20 cellular contexts compared by ENCODE assay signal in the genomic region with DNA sequence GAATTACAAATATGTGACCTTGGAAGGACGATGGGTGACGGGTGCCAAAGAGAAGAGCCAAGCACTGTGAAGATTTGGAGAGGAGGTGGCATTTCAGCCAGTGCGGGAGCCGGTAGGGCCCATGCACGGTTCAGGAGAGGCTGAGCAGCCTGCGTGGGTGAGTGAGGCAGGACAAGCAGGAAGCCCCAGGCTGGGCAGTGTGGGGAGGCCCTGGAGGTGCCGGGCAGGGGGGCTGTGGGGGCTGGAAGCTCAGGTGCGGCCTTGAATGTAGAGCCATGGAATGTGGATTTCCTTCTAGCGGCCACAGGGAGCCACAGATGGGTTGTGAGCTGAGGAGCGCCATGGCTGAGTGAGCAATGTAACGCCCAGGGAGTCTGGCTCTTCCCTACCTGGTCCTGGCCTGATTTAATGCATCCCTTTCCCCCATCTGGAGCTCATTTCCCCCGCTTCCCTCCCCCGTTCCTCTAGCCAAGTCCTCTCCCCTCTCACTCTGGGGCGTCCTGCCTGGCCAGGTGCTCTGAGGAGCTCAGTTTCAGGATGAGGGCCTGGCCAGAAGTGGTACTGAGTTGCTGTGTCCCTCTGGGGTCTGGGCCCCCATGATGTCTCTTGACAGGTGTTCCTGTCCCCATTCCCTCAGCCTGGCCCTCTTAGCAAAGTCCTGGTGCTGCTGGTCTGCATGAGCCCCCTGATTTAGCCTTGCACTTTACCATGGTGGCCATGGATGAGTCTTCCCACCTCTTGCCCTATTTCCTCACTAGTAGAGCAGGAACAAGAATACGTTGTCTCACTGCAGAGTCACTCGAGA. TPM values are rescaled to one million over a fixed set of nuclear protein-coding genes. Genes with fewer than 3 reads are reported as not detected.
DNase-seq lines count a peak whose midpoint lies in the region; ATAC-seq, FAIRE-seq and TF ChIP-seq lines count a peak whose summit lies in the region.
"Had no signal": no experiment of that assay in that cellular context is flagged by ENCODE, and none has a peak within 500 bp of the region (broad histone marks: within the 10 kb centered on the region; RNA-seq: fewer than 3 reads in every experiment).

No MANE protein-coding gene starts in this region.

- H3K4me1 Mint-ChIP-seq in endodermal cell: peaks cover 6% of the 10 kb centered on the region
- H3K4me1 Mint-ChIP-seq in activated CD8-positive, alpha-beta T cell treated with anti-CD3 and anti-CD28 coated beads, Interleukin-2, amount 10 ng/mL, durations not matched to agents 7 days and 5 days (ENCODE audit: low read depth): peaks cover 6% of the 10 kb centered on the region

- H3K36me3 Mint-ChIP-seq in endodermal cell (ENCODE audit: low read depth): no peaks in the 10 kb centered on the region
- H3K36me3 Mint-ChIP-seq in activated CD8-positive, alpha-beta T cell treated with anti-CD3 and anti-CD28 coated beads, Interleukin-2, amount 10 ng/mL, durations not matched to agents 7 days and 5 days (ENCODE audit: low read depth): no peaks in the 10 kb centered on the region
- H3K36me3 Mint-ChIP-seq: natural killer cell had no signal

- H3K9ac ChIP-seq in endodermal cell (ENCODE audit: extremely low read depth, low read length, poor library complexity, severe bottlenecking): no peak overlapping the region

- no peak overlapping the region for H3K4me3 Mint-ChIP-seq in endodermal cell
- no peak overlapping the region for H3K4me3 Mint-ChIP-seq in activated CD8-positive, alpha-beta T cell treated with anti-CD3 and anti-CD28 coated beads, Interleukin-2, amount 10 ng/mL, durations not matched to agents 7 days and 5 days
- H3K4me3 Mint-ChIP-seq: natural killer cell; stimulated activated naive CD8-positive, alpha-beta T cell treated with anti-CD3 and anti-CD28 coated beads, Interleukin-15, amount 100 ng/mL, for 72 hours had no signal

- H2AFZ ChIP-seq in OCI-LY7 (ENCODE audit: low read length): no peak overlapping the region

- no peak for TF ChIP-seq POLR2A in sigmoid colon (IDR thresholded peaks at IDR 0.05)

- H3K79me2 ChIP-seq in OCI-LY7 (ENCODE audit: insufficient read depth, low read depth, low read length): no peaks in the 10 kb centered on the region

- ATAC-seq in activated CD8-positive, alpha-beta T cell treated with anti-CD3 and anti-CD28 coated beads, Interleukin-2, amount 10 ng/mL, durations not matched to agents 7 days and 5 days: no peak
- ATAC-seq: natural killer cell; stimulated activated naive CD8-positive, alpha-beta T cell treated with anti-CD3 and anti-CD28 coated beads, Interleukin-15, amount 100 ng/mL, for 72 hours had no signal

- H3K27ac ChIP-seq in endodermal cell (ENCODE audit: low read depth, low read length) (no peak overlapping the region), sigmoid colon (no peak overlapping the region), OCI-LY7 (ENCODE audit: low read depth, low read length, poor library complexity, severe bottlenecking) (no peak overlapping the region)
- H3K27ac ChIP-seq: SJCRH30 had no signal

- POLR2A ChIA-PET in OCI-LY7 (lab: Charles Lee): interaction anchor here (0.5 to 0.9 kb wide), 3 partner anchors 28 to 87 kb away, joined by 3 read pairs; no protein-coding TSS in a partner anchor
- POLR2A ChIA-PET in activated CD8-positive, alpha-beta T cell treated with anti-CD3 and anti-CD28 coated beads, Interleukin-2, amount 10 ng/mL, durations not matched to agents 7 days and 5 days (lab: Charles Lee): no interaction called here

- H3K27me3 Mint-ChIP-seq in endodermal cell (ENCODE audit: insufficient read depth): no peaks in the 10 kb centered on the region
- H3K27me3 Mint-ChIP-seq in activated CD8-positive, alpha-beta T cell treated with anti-CD3 and anti-CD28 coated beads, Interleukin-2, amount 10 ng/mL, durations not matched to agents 7 days and 5 days (ENCODE audit: low read depth): peaks cover 2% of the 10 kb centered on the region

- H3K4me2 ChIP-seq in OCI-LY7 (ENCODE audit: low read length): no peak overlapping the region

- no peaks in the 10 kb centered on the region for H3K9me3 ChIP-seq in endodermal cell (ENCODE audit: control insufficient read depth, low read length)
- H3K9me3 ChIP-seq in sigmoid colon: no peaks in the 10 kb centered on the region
- H3K9me3 ChIP-seq in OCI-LY7 (ENCODE audit: low read length): no peaks in the 10 kb centered on the region
- H3K9me3 ChIP-seq: BE2C, SJCRH30 had no signal

- H3K4me3 ChIP-seq in endodermal cell (ENCODE audit: low read length): no peak overlapping the region
- no peak overlapping the region for H3K4me3 ChIP-seq in sigmoid colon
- no peak overlapping the region for H3K4me3 ChIP-seq in OCI-LY7 (ENCODE audit: low read depth, low read length, poor library complexity, severe bottlenecking)
- H3K4me3 ChIP-seq: SJCRH30 had no signal

- H3K27me3 ChIP-seq in endodermal cell (ENCODE audit: control insufficient read depth, insufficient read depth, low read length, poor library complexity, severe bottlenecking) (no peaks in the 10 kb centered on the region), sigmoid colon (peaks cover 2 to 32% (median 9%) of the 10 kb centered on the region in 3 donors)
- H3K27me3 ChIP-seq: BE2C, SJCRH30 had no signal

- H3K36me3 ChIP-seq in endodermal cell (ENCODE audit: control insufficient read depth, insufficient read depth, low read length) (no peaks in the 10 kb centered on the region), sigmoid colon (no peaks in the 10 kb centered on the region), OCI-LY7 (ENCODE audit: insufficient read depth, low read length) (no peaks in the 10 kb centered on the region)
- H3K36me3 ChIP-seq: BE2C, SJCRH30 had no signal

- H4K20me1 ChIP-seq in OCI-LY7 (ENCODE audit: insufficient read depth, low read length): no peaks in the 10 kb centered on the region

- 87 to 88% methylated on average over 14 to 16 of the region's 16 CpGs for WGBS in endodermal cell (ENCODE audit: insufficient coverage in 1 of 2, insufficient read length in 1 of 2), 2 experiments
- WGBS in sigmoid colon, 2 donors: 83 to 85% methylated on average over 16 of the region's 16 CpGs

- H3K4me1 ChIP-seq in endodermal cell (ENCODE audit: control insufficient read depth, insufficient read depth, low read length) (no peaks in the 10 kb centered on the region), sigmoid colon (no peaks in the 10 kb centered on the region), OCI-LY7 (ENCODE audit: insufficient read depth, low read length, poor library complexity, severe bottlenecking) (peaks cover 43% of the 10 kb centered on the region)
- H3K4me1 ChIP-seq: BE2C had no signal

- no TSS peak for BruUV-seq in OCI-LY7 (replicated peaks; lab: Mats Ljungman, UMichigan)

- CTCF ChIA-PET in OCI-LY7 (lab: Charles Lee; ENCODE audit: unreplicated experiment): interaction anchor here (0.6 to 1.2 kb wide), 2 partner anchors 23 to 128 kb away, joined by 3 read pairs; no protein-coding TSS in a partner anchor
- CTCF ChIA-PET in activated CD8-positive, alpha-beta T cell treated with anti-CD3 and anti-CD28 coated beads, Interleukin-2, amount 10 ng/mL, durations not matched to agents 7 days and 5 days (lab: Charles Lee): no interaction called here

- H3K9me3 Mint-ChIP-seq in endodermal cell: no peaks in the 10 kb centered on the region
- H3K9me3 Mint-ChIP-seq in activated CD8-positive, alpha-beta T cell treated with anti-CD3 and anti-CD28 coated beads, Interleukin-2, amount 10 ng/mL, durations not matched to agents 7 days and 5 days (ENCODE audit: insufficient read depth): no peaks in the 10 kb centered on the region
- H3K9me3 Mint-ChIP-seq: natural killer cell; stimulated activated naive CD8-positive, alpha-beta T cell treated with anti-CD3 and anti-CD28 coated beads, Interleukin-15, amount 100 ng/mL, for 72 hours had no signal

- TF ChIP-seq EP300 in sigmoid colon (IDR thresholded peaks at IDR 0.05): no peak

- no peaks in the 10 kb centered on the region for H3K9me2 ChIP-seq in OCI-LY7 (ENCODE audit: insufficient read depth, low read length)

- H3K27ac Mint-ChIP-seq in endodermal cell: no peak overlapping the region
- H3K27ac Mint-ChIP-seq in activated CD8-positive, alpha-beta T cell treated with anti-CD3 and anti-CD28 coated beads, Interleukin-2, amount 10 ng/mL, durations not matched to agents 7 days and 5 days: no peak overlapping the region
- H3K27ac Mint-ChIP-seq: natural killer cell had no signal

- TF ChIP-seq CTCF in endodermal cell (conservative IDR thresholded peaks at IDR 0.05): no peak
- no peak for TF ChIP-seq CTCF in sigmoid colon (IDR thresholded peaks at IDR 0.05)
- TF ChIP-seq CTCF in OCI-LY7 (conservative IDR thresholded peaks at IDR 0.05; ENCODE audit: low read length): no peak

- intact Hi-C loops in sigmoid colon (cut with DNase I): no loop called here
- intact Hi-C loops in OCI-LY7 (cut with micrococcal nuclease; ENCODE audit: unreplicated experiment): loop anchor here (5.0 kb wide), 1 partner anchor 337 kb away; no protein-coding TSS in a partner anchor

- no peak for FAIRE-seq in frontal cortex (lab: Jason Lieb, UNC)

- DNase-seq in NCI-H2171 treated with DMSO at 0.1 percent for 48 hours (lab: John Stamatoyannopoulos, UW) (peak; percentile 29), NCI-H2171 (lab: John Stamatoyannopoulos, UW) (no peak), NCI-H524 (lab: John Stamatoyannopoulos, UW) (peak; percentile 36 to 73), endodermal cell (peak; percentile 44), sigmoid colon (peak; percentile 30), OCI-LY7 (ENCODE audit: low spot score) (no peak), frontal cortex (ENCODE audit: low spot score in 2 of 2) (no peak)
- no peak for DNase-seq in activated CD8-positive, alpha-beta T cell treated with anti-CD3 and anti-CD28 coated beads, Interleukin-2, amount 10 ng/mL, durations not matched to agents 7 days and 5 days
- DNase-seq: 8988T; activated CD4-positive, alpha-beta T cell treated with anti-CD3 and anti-CD28 coated beads, Interleukin-2, amount 50 U/mL, for 4 hours; activated gamma-delta T cell treated with Interleukin-2 at 50 U/mL for 16 hours; BE2C; foreskin melanocyte; mesendoderm; natural killer cell; NCI-H1436 treated with DMSO at 0.1 percent for 48 hours; NCI-H774; SJCRH30; stimulated activated naive CD8-positive, alpha-beta T cell treated with anti-CD3 and anti-CD28 coated beads, Interleukin-15, amount 100 ng/mL, for 72 hours; trophoblast cell had no signal

RNA-seq across cellular contexts. Expression of a gene that starts 41.8 kb away (rescaled TPM):
- total RNA-seq in endodermal cell (10 to 100 TPM; 22.7 to 24.5 TPM), sigmoid colon (10 to 100 TPM; 23.9 to 39.1 (median 26.2) TPM), OCI-LY7 (2022) (56.3 and 70.1 TPM in 2 replicates), frontal cortex (14.3 TPM)
- polyA plus RNA-seq in endodermal cell (2013, experiment 1 of 2): 39.0 TPM
- 38.9 TPM for polyA plus RNA-seq in endodermal cell (2013, experiment 2 of 2)
- 10 to 100 TPM in 1 of 3 donors, 1 to 10 TPM in 2; 2.5 to 20.7 (median 4.2) TPM for polyA plus RNA-seq in sigmoid colon
- total RNA-seq in OCI-LY7 (2014; rRNA removed; shearing (Covaris generic)): 24.3 and 25.2 TPM in 2 replicates
- 10 to 100 TPM; 47.8 to 53.8 TPM for total RNA-seq in activated CD8-positive, alpha-beta T cell treated with anti-CD3 and anti-CD28 coated beads, Interleukin-2, amount 10 ng/mL, durations not matched to agents 7 days and 5 days

Comparison
In these comparisons a context has a peak if more than half of its experiments do, and no peak if none do; other contexts are left out.
1. DNase-seq: peak in NCI-H2171 treated with DMSO at 0.1 percent for 48 hours (single experiment), NCI-H524 (2 of 2), endodermal cell (single experiment) and sigmoid colon (single experiment); none in NCI-H2171 (single experiment), OCI-LY7 (single experiment), frontal cortex (0 of 2) and activated CD8-positive, alpha-beta T cell treated with anti-CD3 and anti-CD28 coated beads, Interleukin-2, amount 10 ng/mL, durations not matched to agents 7 days and 5 days (single experiment).